In the genomic region with DNA sequence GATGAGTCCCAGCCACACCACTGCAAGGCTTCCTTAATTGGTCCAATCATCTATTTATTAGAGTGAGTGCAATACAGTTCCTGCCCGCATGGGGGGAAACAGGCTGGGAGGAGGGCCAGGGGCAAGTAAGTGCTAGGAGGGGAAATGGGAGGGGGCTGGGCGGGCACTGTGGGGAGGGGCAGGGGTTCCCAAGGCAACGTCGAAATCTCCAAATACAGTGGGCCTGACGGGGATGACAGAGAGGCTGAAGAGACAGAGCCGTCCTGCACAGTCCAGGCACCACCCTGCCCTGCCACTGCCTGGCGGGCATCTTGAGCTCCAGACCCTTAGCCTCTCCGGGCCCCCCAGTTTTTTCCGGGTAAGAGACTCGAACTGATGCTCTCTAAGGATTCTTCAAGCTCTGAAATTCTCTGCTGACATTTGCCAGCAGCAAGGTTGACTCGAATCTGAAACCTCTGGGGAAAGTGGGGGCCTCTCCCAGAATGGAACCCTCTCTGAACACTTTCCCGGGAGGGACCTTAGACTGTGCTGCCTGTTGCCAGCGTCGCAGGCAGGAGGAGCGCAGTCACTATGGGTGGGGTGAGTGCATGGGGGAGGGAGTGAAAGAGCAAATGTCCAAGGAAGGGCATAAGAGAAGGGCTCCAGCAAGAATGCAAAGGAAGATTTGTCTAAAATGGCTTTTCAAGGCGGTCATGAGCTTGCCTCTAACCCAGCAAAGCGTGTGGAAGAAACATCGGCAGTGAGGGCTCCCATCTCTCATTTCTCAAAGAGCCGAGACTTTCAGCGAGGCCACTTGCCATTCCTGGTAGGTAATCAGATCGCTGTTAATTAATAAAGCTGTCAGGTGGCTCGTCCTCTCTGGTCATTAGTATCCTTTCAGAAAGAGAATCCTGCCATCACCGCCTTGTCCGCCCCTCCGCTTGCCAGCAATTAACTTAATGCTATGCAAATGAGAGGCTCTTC, we compare ENCODE assay signal across 7 cellular contexts.
A peak's percentile ranks its signal among the peaks of the same experiment; 100 is the strongest.
DNase-seq lines count a peak whose midpoint lies in the region; ATAC-seq and TF ChIP-seq lines count a peak whose summit lies in the region.

No MANE protein-coding gene starts in this region.

- H3K4me3 ChIP-seq in GM12875 (ENCODE audit: low read depth, low read length) (peak overlapping the region; percentile 94), mononuclear cell (ENCODE audit: low read length) (peak overlapping the region; percentile 81)

- peaks cover 11% of the 10 kb centered on the region for H3K36me3 Mint-ChIP-seq in endothelial cell (ENCODE audit: low read depth, unreplicated experiment)

- H3K27ac Mint-ChIP-seq in endothelial cell (ENCODE audit: unreplicated experiment), result peak overlapping the region; percentile 92

- H3K9me3 Mint-ChIP-seq in endothelial cell (ENCODE audit: unreplicated experiment), result peaks cover 4% of the 10 kb centered on the region

- TF ChIP-seq CTCF in GM12875 (IDR thresholded peaks at IDR 0.05; ENCODE audit: borderline replicate concordance, insufficient read depth, low read depth, low read length) (peak; percentile 66), endothelial cell (IDR thresholded peaks at IDR 0.05; ENCODE audit: unreplicated experiment) (peak; percentile 82)

- peaks cover 6% of the 10 kb centered on the region for H3K4me1 ChIP-seq in mononuclear cell (ENCODE audit: insufficient read depth, low read length)

- peak overlapping the region; percentile 94 for H3K4me3 Mint-ChIP-seq in endothelial cell (ENCODE audit: unreplicated experiment)

- H3K27me3 ChIP-seq in mononuclear cell (ENCODE audit: insufficient read depth, low read length), result no peaks in the 10 kb centered on the region

- DNase-seq in NCI-H524 treated with DMSO at 0.1 percent for 48 hours (lab: John Stamatoyannopoulos, UW) (peak; percentile 48), endothelial cell (ENCODE audit: low spot score) (peak; percentile 74)
- DNase-seq in activated CD8-positive, alpha-beta memory T cell treated with anti-CD3 and anti-CD28 coated beads for 24 hours, result peak; percentile 79
- peak; percentile 25 to 36 for DNase-seq in stimulated activated CD8-positive, alpha-beta memory T cell treated with anti-CD3 and anti-CD28 coated beads, Interleukin-7, amount 100 ng/mL, for 1 hour (ENCODE audit: low read depth in 2 of 2)

- no peaks in the 10 kb centered on the region for H3K9me3 ChIP-seq in mononuclear cell (ENCODE audit: low read depth, low read length)

- ATAC-seq in HG02970 (IDR thresholded peaks at IDR 0.05; ENCODE audit: low FRiP score, unreplicated experiment), result peak; percentile 34

- peaks cover 8% of the 10 kb centered on the region for H3K4me1 Mint-ChIP-seq in endothelial cell (ENCODE audit: unreplicated experiment)

- H3K27me3 Mint-ChIP-seq in endothelial cell (ENCODE audit: unreplicated experiment), result peaks cover 5% of the 10 kb centered on the region

Comparison
In these comparisons a context has a peak if more than half of its experiments do, and no peak if none do; other contexts are left out.
1. Peak in every context shown above with its lines: DNase-seq, ATAC-seq and H3K4me3 ChIP-seq.